ENCODE assay signal across 27 cellular contexts in genomic region chr12:102730996-102731395, GRCh38.
"Had no signal": no experiment of that assay in that cellular context is flagged by ENCODE, and none has a peak within 500 bp of the region (broad histone marks: within the 10 kb centered on the region; RNA-seq: fewer than 3 reads in every experiment).

No MANE protein-coding gene starts in this region.

- H3K4me1 ChIP-seq: esophagus squamous epithelium had no signal

- H3K36me3 Mint-ChIP-seq: activated naive CD8-positive, alpha-beta T cell; mesothelial cell of epicardium; naive B cell; stimulated activated effector memory CD8-positive, alpha-beta T cell treated with anti-CD3 and anti-CD28 coated beads, Interleukin-12 subunit alpha, Interleukin-12 subunit beta, amount 100 ng/mL, for 72 hours had no signal

- H3K4me3 Mint-ChIP-seq: activated CD4-positive, alpha-beta T cell treated with anti-CD3 and anti-CD28 coated beads for 36 hours; activated naive CD8-positive, alpha-beta T cell; mesothelial cell of epicardium; naive B cell; stimulated activated effector memory CD8-positive, alpha-beta T cell treated with anti-CD3 and anti-CD28 coated beads, Interleukin-12 subunit alpha, Interleukin-12 subunit beta, amount 100 ng/mL, for 72 hours; stimulated activated naive CD8-positive, alpha-beta T cell treated with anti-CD3 and anti-CD28 coated beads, Interleukin-15, Interleukin-2, amounts not matched to agents 100 ng/mL and 50 ng/mL, for 24 hours; T-helper 2 cell treated with Interferon-gamma antibody and Interleukin-4, amounts not matched to agents 5 μg/mL and 100 μg/mL, for 36 hours had no signal

- H3K4me3 ChIP-seq: esophagus squamous epithelium, ovary, skin epidermis, thoracic aorta had no signal

- H3K27ac ChIP-seq: epithelial cell of prostate, esophagus squamous epithelium, ovary, skin epidermis, thoracic aorta had no signal

- H3K27me3 ChIP-seq: esophagus squamous epithelium, ovary had no signal

- H3K9me3 ChIP-seq: esophagus squamous epithelium, ovary, thoracic aorta had no signal

- H3K9me3 Mint-ChIP-seq: mesothelial cell of epicardium; stimulated activated effector memory CD8-positive, alpha-beta T cell treated with anti-CD3 and anti-CD28 coated beads, Interleukin-12 subunit alpha, Interleukin-12 subunit beta, amount 100 ng/mL, for 72 hours; stimulated activated naive CD8-positive, alpha-beta T cell treated with anti-CD3 and anti-CD28 coated beads, Interleukin-15, Interleukin-2, amounts not matched to agents 100 ng/mL and 50 ng/mL, for 24 hours; T-helper 2 cell treated with Interferon-gamma antibody and Interleukin-4, amounts not matched to agents 5 μg/mL and 100 μg/mL, for 36 hours had no signal

- DNase-seq: activated CD4-positive, alpha-beta T cell treated with anti-CD3 and anti-CD28 coated beads for 36 hours; activated CD4-positive, CD25-positive, alpha-beta regulatory T cell; activated CD8-positive, alpha-beta memory T cell treated with anti-CD3 and anti-CD28 coated beads for 24 hours; activated effector memory CD4-positive, alpha-beta T cell treated with Interleukin-2 at 50 U/mL for 16 hours; activated naive CD4-positive, alpha-beta T cell treated with Interleukin-2 at 50 U/mL for 16 hours; anterior cingulate cortex; dermis blood vessel endothelial cell; effector CD4-positive, alpha-beta T cell; esophagus squamous epithelium; foreskin melanocyte; left cardiac atrium; mammary epithelial cell; naive B cell; ovary; stimulated activated CD4-positive, alpha-beta T cell treated with anti-CD3 and anti-CD28 coated beads, Interleukin-12 subunit alpha, Interleukin-12 subunit beta, amount 100 ng/mL, for 4 hours; stimulated activated CD4-positive, alpha-beta T cell treated with anti-CD3 and anti-CD28 coated beads, Interleukin-4, amount 100 ng/mL, for 1 hour; trophoblast cell had no signal

- ATAC-seq: activated CD4-positive, alpha-beta T cell treated with anti-CD3 and anti-CD28 coated beads for 36 hours; left cardiac atrium; sciatic nerve; stimulated activated effector memory CD8-positive, alpha-beta T cell treated with anti-CD3 and anti-CD28 coated beads, Interleukin-12 subunit alpha, Interleukin-12 subunit beta, amount 100 ng/mL, for 72 hours had no signal

- H3K27me3 Mint-ChIP-seq: naive B cell, progenitor cell of endocrine pancreas had no signal

- H3K36me3 ChIP-seq: esophagus squamous epithelium, ovary, thoracic aorta had no signal

- H3K27ac Mint-ChIP-seq: activated CD4-positive, alpha-beta T cell treated with anti-CD3 and anti-CD28 coated beads for 36 hours; activated naive CD8-positive, alpha-beta T cell; mesothelial cell of epicardium; naive B cell; progenitor cell of endocrine pancreas; stimulated activated effector memory CD8-positive, alpha-beta T cell treated with anti-CD3 and anti-CD28 coated beads, Interleukin-12 subunit alpha, Interleukin-12 subunit beta, amount 100 ng/mL, for 72 hours; stimulated activated naive CD8-positive, alpha-beta T cell treated with anti-CD3 and anti-CD28 coated beads, Interleukin-15, Interleukin-2, amounts not matched to agents 100 ng/mL and 50 ng/mL, for 24 hours; T-helper 2 cell treated with Interferon-gamma antibody and Interleukin-4, amounts not matched to agents 5 μg/mL and 100 μg/mL, for 36 hours had no signal
